In genomic region chr2:64488050-64488974, GRCh38 we compare ENCODE assay signal across 8 cellular contexts. TPM values are rescaled to one million over a fixed set of nuclear protein-coding genes. Genes with fewer than 3 reads are reported as not detected.
DNase-seq lines count a peak whose midpoint lies in the region; ATAC-seq and TF ChIP-seq lines count a peak whose summit lies in the region.

No MANE protein-coding gene starts in this region.

- intact Hi-C loops in posterior vena cava (cut with DNase I) = loop anchor here (5.0 kb wide), 1 partner anchor 156 kb away; no protein-coding TSS in a partner anchor

- no peak for TF ChIP-seq EP300 in upper lobe of left lung (IDR thresholded peaks at IDR 0.05)

- 49 to 51% methylated on average over 20 of the region's 20 CpGs for WGBS in upper lobe of left lung, 2 donors

- ATAC-seq in upper lobe of left lung (ENCODE audit: low FRiP score in 2 of 2) = peak; percentile 75 to 79

- H3K27ac ChIP-seq in SJSA1 (no peak overlapping the region), upper lobe of left lung (no peak overlapping the region)

- 0 out of 2 replicates have a peak, but pooled peaks cover 3% of the 10 kb centered on the region for H3K4me1 ChIP-seq in SJSA1 (replicated peaks)
- H3K4me1 ChIP-seq in upper lobe of left lung = peaks cover 0 to 19% (median 3%) of the 10 kb centered on the region in 4 donors

- H3K9me3 ChIP-seq in SJSA1 (replicated peaks) (no peaks in the 10 kb centered on the region), upper lobe of left lung (no peaks in the 10 kb centered on the region)

- DNase-seq in SIG-M5 treated with dmso at 0.1 percent for 504 hours (lab: John Stamatoyannopoulos, UW; ENCODE audit: unreplicated experiment) (peak; percentile 54), SIG-M5 (lab: John Stamatoyannopoulos, UW) (no peak), HT1080 (ENCODE audit: low read depth) (peak; percentile 44), SJSA1 (ENCODE audit: low read depth in 1 of 2, low spot score in 2 of 2) (peak; percentile 50 to 68), activated gamma-delta T cell (lab: John Stamatoyannopoulos, UW) (peak; percentile 5), glomerular visceral epithelial cell (ENCODE audit: extremely low spot score) (peak; percentile 57), posterior vena cava (ENCODE audit: low spot score) (peak; percentile 91), upper lobe of left lung (peak in 1 of 2 donors; percentile 75)

- H3K4me3 ChIP-seq in SJSA1 (no peak overlapping the region), upper lobe of left lung (no peak overlapping the region)

- H3K27me3 ChIP-seq in SJSA1 (replicated peaks) (peaks cover 5% of the 10 kb centered on the region; the same call in 1 of the 2 replicates), upper lobe of left lung (no peaks in the 10 kb centered on the region)

- TF ChIP-seq CTCF in upper lobe of left lung (IDR thresholded peaks at IDR 0.05) = peak; percentile 74 to 97 (median 82)

- H3K36me3 ChIP-seq in SJSA1 (no peaks in the 10 kb centered on the region), upper lobe of left lung (no peaks in the 10 kb centered on the region)

- no peak for TF ChIP-seq POLR2A in upper lobe of left lung (IDR thresholded peaks at IDR 0.05)

RNA-seq across cellular contexts. Expression of gene LGALSL, which starts 34.4 kb away (rescaled TPM):
- total RNA-seq in HT1080 (2014; rRNA removed; shearing (Covaris generic)) = 1.7 and 3.0 TPM in 2 replicates
- polyA plus RNA-seq in HT1080 (2015; cell fraction: cytosol; rRNA removed) = 3.3 and 9.8 TPM in 2 replicates
- polyA plus RNA-seq in HT1080 (2015; cell fraction: nucleus; rRNA removed) = 1.0 and 2.3 TPM in 2 replicates
- 3.9 and 4.4 TPM in 2 replicates for total RNA-seq in SJSA1 (2014; rRNA removed; shearing (Covaris generic))
- total RNA-seq in posterior vena cava (10 to 100 TPM; 20.5 to 23.4 TPM), upper lobe of left lung (10 to 100 TPM in 5 of 6 donors, 1 to 10 TPM in 1; 8.4 to 31.5 (median 21.1) TPM)

RNA-seq across cellular contexts. Expression of gene AFTPH, which starts 35.8 kb away (rescaled TPM):
- 12.8 and 15.4 TPM in 2 replicates for total RNA-seq in HT1080 (2014; rRNA removed; shearing (Covaris generic))
- polyA plus RNA-seq in HT1080 (2015; cell fraction: cytosol; rRNA removed) = 16.2 and 17.3 TPM in 2 replicates
- polyA plus RNA-seq in HT1080 (2015; cell fraction: nucleus; rRNA removed) = 14.7 and 15.2 TPM in 2 replicates
- total RNA-seq in SJSA1 (2014; rRNA removed; shearing (Covaris generic)) = 20.4 and 24.4 TPM in 2 replicates
- total RNA-seq in posterior vena cava (10 to 100 TPM; 18.7 to 27.8 TPM), upper lobe of left lung (10 to 100 TPM; 21.5 to 72.9 (median 35.4) TPM)
